In the genomic region with DNA sequence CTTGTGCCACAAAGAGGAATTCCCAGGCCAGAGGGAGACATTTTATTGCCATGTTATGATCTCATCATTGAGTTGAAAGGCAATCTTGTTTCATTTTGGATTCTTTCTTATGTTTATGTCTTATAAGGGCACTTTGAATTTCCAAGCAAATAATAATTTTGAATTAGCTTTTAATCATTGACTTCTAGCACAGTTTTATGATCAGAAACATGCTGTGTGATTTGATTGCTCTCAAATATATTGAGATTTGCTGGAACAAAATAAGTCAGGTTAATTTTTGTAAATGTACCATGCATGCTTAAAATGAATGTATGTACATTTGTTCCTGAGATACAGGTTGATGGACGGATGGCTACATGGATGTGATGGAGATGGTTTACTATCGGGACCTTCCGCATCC, we compare ENCODE assay signal across 1 cellular context. TPM values are rescaled to one million over a fixed set of nuclear protein-coding genes. Genes with fewer than 3 reads are reported as not detected.
"Had no signal": no experiment of that assay in that cellular context is flagged by ENCODE, and none has a peak within 500 bp of the region (broad histone marks: within the 10 kb centered on the region; RNA-seq: fewer than 3 reads in every experiment).

A gene (plus strand): TSS at position 301 of the 400 bp plus-strand sequence. CDS start 105 bp downstream, outside the sequence.

RNA-seq across cellular contexts. Expression of the gene that starts here (rescaled TPM):
- total RNA-seq: smooth muscle cell had no signal
